In genomic region chr11:97784388-97784787, GRCh38 we compare ENCODE assay signal across 1 cellular context.
TF ChIP-seq lines count a peak whose summit lies in the region.

No MANE protein-coding gene starts in this region.

TF ChIP-seq in K562, 482 proteins besides CTCF, POLR2A, EP300 and RAD21 (continued from another document):
- TF ChIP-seq, protein P1, sequence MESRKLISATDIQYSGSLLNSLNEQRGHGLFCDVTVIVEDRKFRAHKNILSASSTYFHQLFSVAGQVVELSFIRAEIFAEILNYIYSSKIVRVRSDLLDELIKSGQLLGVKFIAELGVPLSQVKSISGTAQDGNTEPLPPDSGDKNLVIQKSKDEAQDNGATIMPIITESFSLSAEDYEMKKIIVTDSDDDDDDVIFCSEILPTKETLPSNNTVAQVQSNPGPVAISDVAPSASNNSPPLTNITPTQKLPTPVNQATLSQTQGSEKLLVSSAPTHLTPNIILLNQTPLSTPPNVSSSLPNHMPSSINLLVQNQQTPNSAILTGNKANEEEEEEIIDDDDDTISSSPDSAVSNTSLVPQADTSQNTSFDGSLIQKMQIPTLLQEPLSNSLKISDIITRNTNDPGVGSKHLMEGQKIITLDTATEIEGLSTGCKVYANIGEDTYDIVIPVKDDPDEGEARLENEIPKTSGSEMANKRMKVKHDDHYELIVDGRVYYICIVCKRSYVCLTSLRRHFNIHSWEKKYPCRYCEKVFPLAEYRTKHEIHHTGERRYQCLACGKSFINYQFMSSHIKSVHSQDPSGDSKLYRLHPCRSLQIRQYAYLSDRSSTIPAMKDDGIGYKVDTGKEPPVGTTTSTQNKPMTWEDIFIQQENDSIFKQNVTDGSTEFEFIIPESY (CRISPR knock-in tag; IDR thresholded peaks at IDR 0.05): peak; percentile 89
- TF ChIP-seq TRIM28 (IDR thresholded peaks at IDR 0.05) (peak; percentile 49; the same call in 1 of the 2 replicates), CBX5 (IDR thresholded peaks at IDR 0.05; ENCODE audit: borderline replicate concordance, low read depth) (0 out of 2 replicates have a peak, but pooled peaks have one; percentile 43)
- TF ChIP-seq, protein P2, sequence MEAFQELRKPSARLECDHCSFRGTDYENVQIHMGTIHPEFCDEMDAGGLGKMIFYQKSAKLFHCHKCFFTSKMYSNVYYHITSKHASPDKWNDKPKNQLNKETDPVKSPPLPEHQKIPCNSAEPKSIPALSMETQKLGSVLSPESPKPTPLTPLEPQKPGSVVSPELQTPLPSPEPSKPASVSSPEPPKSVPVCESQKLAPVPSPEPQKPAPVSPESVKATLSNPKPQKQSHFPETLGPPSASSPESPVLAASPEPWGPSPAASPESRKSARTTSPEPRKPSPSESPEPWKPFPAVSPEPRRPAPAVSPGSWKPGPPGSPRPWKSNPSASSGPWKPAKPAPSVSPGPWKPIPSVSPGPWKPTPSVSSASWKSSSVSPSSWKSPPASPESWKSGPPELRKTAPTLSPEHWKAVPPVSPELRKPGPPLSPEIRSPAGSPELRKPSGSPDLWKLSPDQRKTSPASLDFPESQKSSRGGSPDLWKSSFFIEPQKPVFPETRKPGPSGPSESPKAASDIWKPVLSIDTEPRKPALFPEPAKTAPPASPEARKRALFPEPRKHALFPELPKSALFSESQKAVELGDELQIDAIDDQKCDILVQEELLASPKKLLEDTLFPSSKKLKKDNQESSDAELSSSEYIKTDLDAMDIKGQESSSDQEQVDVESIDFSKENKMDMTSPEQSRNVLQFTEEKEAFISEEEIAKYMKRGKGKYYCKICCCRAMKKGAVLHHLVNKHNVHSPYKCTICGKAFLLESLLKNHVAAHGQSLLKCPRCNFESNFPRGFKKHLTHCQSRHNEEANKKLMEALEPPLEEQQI (IDR thresholded peaks at IDR 0.05): 0 out of 2 replicates have a peak, but pooled peaks have one; percentile 27
TF ChIP-seq in K562: peak in this region for 5; not testable (repeated sequence) for 477.
